ENCODE assay signal across 16 cellular contexts in genomic region chr4:55079451-55080173, GRCh38. TPM values are rescaled to one million over a fixed set of nuclear protein-coding genes. Genes with fewer than 3 reads are reported as not detected.
DNase-seq lines count a peak whose midpoint lies in the region; ATAC-seq, FAIRE-seq and TF ChIP-seq lines count a peak whose summit lies in the region.
"Had no signal": no experiment of that assay in that cellular context is flagged by ENCODE, and none has a peak within 500 bp of the region (broad histone marks: within the 10 kb centered on the region; RNA-seq: fewer than 3 reads in every experiment).

No MANE protein-coding gene starts in this region.

- H4K8ac ChIP-seq in mesendoderm (ENCODE audit: low read depth, low read length) = no peak overlapping the region

- no peaks in the 10 kb centered on the region for H3K36me3 ChIP-seq in A673 (ENCODE audit: insufficient read depth, low read length, poor library complexity, severe bottlenecking)
- H3K36me3 ChIP-seq in mesendoderm (ENCODE audit: control insufficient read depth, insufficient read depth, low read length) = peaks cover 5% of the 10 kb centered on the region
- H3K36me3 ChIP-seq in MM.1S (replicated peaks; ENCODE audit: insufficient read depth, low read length) = no peaks in the 10 kb centered on the region

- CTCF ChIA-PET in A673 (lab: Charles Lee) = interaction anchor here (1.1 kb wide), 1 partner anchor 90 kb away, joined by 7 read pairs; no protein-coding TSS in a partner anchor

- peak overlapping the region; percentile 4 for H3K18ac ChIP-seq in mesendoderm (ENCODE audit: low read length)

- no peaks in the 10 kb centered on the region; the same call in 1 of the 2 replicates for H3F3A ChIP-seq in MM.1S (ENCODE audit: insufficient read depth, low read length)

- H3K79me2 ChIP-seq in mesendoderm (ENCODE audit: control insufficient read depth, insufficient read depth, low read length) (no peaks in the 10 kb centered on the region), MM.1S (ENCODE audit: low read length) (no peaks in the 10 kb centered on the region)

- H4K5ac ChIP-seq in mesendoderm (ENCODE audit: low read length) = peak overlapping the region; percentile 11

- H3K4me2 ChIP-seq in mesendoderm (ENCODE audit: low read length) = no peak overlapping the region
- no peak overlapping the region for H3K4me2 ChIP-seq in MM.1S (ENCODE audit: low read depth, low read length)

- no peak overlapping the region for H3K4ac ChIP-seq in mesendoderm (ENCODE audit: low read depth, low read length)

- H3K9ac ChIP-seq in mesendoderm (ENCODE audit: low read length) (no peak overlapping the region), MM.1S (ENCODE audit: low read length) (no peak overlapping the region)

- H3K4me3 ChIP-seq in A673 (ENCODE audit: low read depth, low read length, poor library complexity, severe bottlenecking) (no peak overlapping the region), fibroblast of the aortic adventitia (ENCODE audit: low read depth, low read length) (no peak overlapping the region), mesendoderm (ENCODE audit: low read length) (no peak overlapping the region), MM.1S (ENCODE audit: low read length) (no peak overlapping the region)
- H3K4me3 ChIP-seq: tibial artery had no signal

- peak overlapping the region; percentile 61 for H2BK5ac ChIP-seq in mesendoderm (ENCODE audit: low read length)

- H3K9me3 ChIP-seq in A673 (ENCODE audit: low read depth, low read length, poor library complexity, severe bottlenecking) (no peaks in the 10 kb centered on the region), MM.1S (replicated peaks; ENCODE audit: insufficient read depth, low read length) (no peaks in the 10 kb centered on the region)
- H3K9me3 ChIP-seq: tibial artery had no signal

- no peak overlapping the region for H3K27ac ChIP-seq in A673 (ENCODE audit: low read depth, low read length, poor library complexity, severe bottlenecking)
- H3K27ac ChIP-seq in mesendoderm (ENCODE audit: low read depth, low read length) = peak overlapping the region; percentile 60
- no peak overlapping the region for H3K27ac ChIP-seq in MM.1S (ENCODE audit: low read length)
- H3K27ac ChIP-seq: tibial artery had no signal

- no peak overlapping the region for H2AK5ac ChIP-seq in mesendoderm (ENCODE audit: low read length)

- FAIRE-seq in RCC 7860 (lab: Jason Lieb, UNC) = no peak
- FAIRE-seq: HTR-8/SVneo had no signal

- intact Hi-C loops in A673 (cut with micrococcal nuclease; ENCODE audit: unreplicated experiment) = no loop called here

- no CpG with 5 or more reads among the region's 14 CpGs for WGBS in mesendoderm (ENCODE audit: extremely low coverage, insufficient coverage, low lambda C conversion rate)

- H2AFZ ChIP-seq in MM.1S (ENCODE audit: low read length) = no peak overlapping the region

- TF ChIP-seq CTCF in A673 (conservative IDR thresholded peaks at IDR 0.05; ENCODE audit: low read depth, low read length) (no peak), fibroblast of the aortic adventitia (IDR thresholded peaks at IDR 0.05; ENCODE audit: insufficient read depth, low read length) (no peak), MM.1S (IDR thresholded peaks at IDR 0.05; ENCODE audit: low read length) (no peak)

- H2BK120ac ChIP-seq in mesendoderm (ENCODE audit: low read depth, low read length) = no peak overlapping the region

- H2BK15ac ChIP-seq in mesendoderm (replicated peaks; ENCODE audit: low read depth) = no peak overlapping the region

- H3K9me2 ChIP-seq in MM.1S (replicated peaks; ENCODE audit: insufficient read depth, low read length) = no peaks in the 10 kb centered on the region

- POLR2A ChIA-PET in A673 (lab: Charles Lee; ENCODE audit: low non-redundant PET) = no interaction called here

- H3K4me1 ChIP-seq in A673 (ENCODE audit: insufficient read depth, low read length, poor library complexity, severe bottlenecking) = peaks cover 11% of the 10 kb centered on the region
- H3K4me1 ChIP-seq in mesendoderm (ENCODE audit: control insufficient read depth, low read depth, low read length) = peaks cover 17% of the 10 kb centered on the region
- peaks cover 11% of the 10 kb centered on the region for H3K4me1 ChIP-seq in MM.1S (ENCODE audit: low read length)
- H3K4me1 ChIP-seq: tibial artery had no signal

- peak overlapping the region; percentile 70 for H3K56ac ChIP-seq in mesendoderm (ENCODE audit: low read length)

- H3K23ac ChIP-seq in mesendoderm (ENCODE audit: low read length) = no peak overlapping the region

- TSS peak; percentile 85 for BruUV-seq in A673 (replicated peaks; lab: Mats Ljungman, UMichigan)

- DNase-seq in A673 (ENCODE audit: low spot score) (peak; percentile 9), RCC 7860 (ENCODE audit: low spot score) (peak; percentile 29), fibroblast of the aortic adventitia (ENCODE audit: low read depth) (peak; percentile 20), mesendoderm (peak; percentile 82), NCI-H1694 (lab: John Stamatoyannopoulos, UW) (no peak), MM.1S (no peak), RPMI8226 (no peak)
- DNase-seq: activated CD4-positive, alpha-beta T cell treated with anti-CD3 and anti-CD28 coated beads, Interleukin-2, amount 50 U/mL, for 1 hour; NCI-H1092; NCI-H446 treated with DMSO at 0.1 percent for 48 hours; nucleus accumbens; T-helper 2 cell had no signal

- ATAC-seq in HG03108 (IDR thresholded peaks at IDR 0.05; ENCODE audit: unreplicated experiment) = no peak

- no peaks in the 10 kb centered on the region for H4K20me1 ChIP-seq in MM.1S (ENCODE audit: insufficient read depth, low read length)

- H3K27me3 ChIP-seq in A673 (replicated peaks; ENCODE audit: insufficient read depth, low read depth, low read length, poor library complexity) (no peaks in the 10 kb centered on the region), mesendoderm (ENCODE audit: insufficient read depth, low read length, poor library complexity) (no peaks in the 10 kb centered on the region), MM.1S (replicated peaks; ENCODE audit: insufficient read depth, low read length) (no peaks in the 10 kb centered on the region)
- H3K27me3 ChIP-seq: tibial artery had no signal

- H3K79me1 ChIP-seq in mesendoderm (ENCODE audit: low read length) = no peaks in the 10 kb centered on the region

RNA-seq across cellular contexts. Expression of gene KDR, which starts 45.8 kb away (rescaled TPM):
- 0.42 and 0.47 TPM in 2 replicates for total RNA-seq in A673 (2021)
- total RNA-seq in fibroblast of the aortic adventitia (ENCODE audit: low replicate concordance) = 2.5 and 10.9 TPM in 2 replicates
- 39.2 TPM for polyA plus RNA-seq in mesendoderm (2013, experiment 1 of 2)
- 38.7 TPM for polyA plus RNA-seq in mesendoderm (2013, experiment 2 of 2)
- total RNA-seq: activated T-helper 1 cell treated with anti-CD3 and anti-CD28 coated beads, Interleukin-12 subunit alpha, Interleukin-12 subunit beta, Interleukin-2, Interleukin-4 antibody, amounts not matched to agents 30 ng/mL and 10 ng/mL and 1 ng/mL, durations not matched to agents 14 hours and 24 hours and 36 hours had no signal

Comparison
In these comparisons a context has a peak if more than half of its experiments do, and no peak if none do; other contexts are left out.
1. DNase-seq: peak in A673 (single experiment), RCC 7860 (single experiment), fibroblast of the aortic adventitia (single experiment) and mesendoderm (single experiment); none in NCI-H1694 (single experiment), MM.1S (single experiment) and RPMI8226 (single experiment).